ENCODE assay signal across 8 cellular contexts in genomic region chr17:59840329-59840907, GRCh38. TPM values are rescaled to one million over a fixed set of nuclear protein-coding genes. Genes with fewer than 3 reads are reported as not detected.
A peak's percentile ranks its signal among the peaks of the same experiment; 100 is the strongest.
DNase-seq lines count a peak whose midpoint lies in the region; ATAC-seq and TF ChIP-seq lines count a peak whose summit lies in the region.

No MANE protein-coding gene starts in this region.

- peaks cover 55% of the 10 kb centered on the region for H3K36me3 Mint-ChIP-seq in activated naive CD4-positive, alpha-beta T cell treated with anti-CD3 and anti-CD28 coated beads, Interleukin-2, amount 10 ng/mL, durations not matched to agents 7 days and 5 days

- H3K9me3 Mint-ChIP-seq in activated naive CD4-positive, alpha-beta T cell treated with anti-CD3 and anti-CD28 coated beads, Interleukin-2, amount 10 ng/mL, durations not matched to agents 7 days and 5 days, result no peaks in the 10 kb centered on the region

- no peaks in the 10 kb centered on the region for H3K27me3 Mint-ChIP-seq in activated naive CD4-positive, alpha-beta T cell treated with anti-CD3 and anti-CD28 coated beads, Interleukin-2, amount 10 ng/mL, durations not matched to agents 7 days and 5 days

- H3K9me3 ChIP-seq in iPS-20b (ENCODE audit: insufficient read depth, low read depth, low read length) (no peaks in the 10 kb centered on the region), thyroid gland (no peaks in the 10 kb centered on the region)

- peak overlapping the region; percentile 97 for H3K4me3 Mint-ChIP-seq in activated naive CD4-positive, alpha-beta T cell treated with anti-CD3 and anti-CD28 coated beads, Interleukin-2, amount 10 ng/mL, durations not matched to agents 7 days and 5 days

- H3K9ac ChIP-seq in iPS-20b (ENCODE audit: low read depth, low read length), result peak overlapping the region; percentile 98

- TF ChIP-seq POLR2A in thyroid gland (IDR thresholded peaks at IDR 0.05), result peak in 1 of 2 donors; percentile 60

- intact Hi-C loops in thyroid gland (cut with DNase I), result no loop called here

- ATAC-seq in GM18868 (IDR thresholded peaks at IDR 0.05; ENCODE audit: unreplicated experiment), result no peak
- ATAC-seq in HG03025 (IDR thresholded peaks at IDR 0.05; ENCODE audit: low FRiP score, unreplicated experiment), result no peak
- ATAC-seq in HG03460 (IDR thresholded peaks at IDR 0.05; ENCODE audit: unreplicated experiment), result no peak

- CTCF ChIA-PET in activated naive CD4-positive, alpha-beta T cell treated with anti-CD3 and anti-CD28 coated beads, Interleukin-2, amount 10 ng/mL, durations not matched to agents 7 days and 5 days (lab: Charles Lee), result interaction anchor here (1.2 to 4.2 kb wide), 5 partner anchors 14 to 88 kb away, joined by 4 to 21 read pairs (median 5); no protein-coding TSS in a partner anchor

- H3K36me3 ChIP-seq in iPS-20b (ENCODE audit: insufficient read depth, low read depth, low read length) (peaks cover 32% of the 10 kb centered on the region), thyroid gland (peaks cover 0 to 13% of the 10 kb centered on the region in 2 donors)

- WGBS in thyroid gland, 2 donors, result 10 to 13% methylated on average over 3 of the region's 3 CpGs

- peaks cover 8% of the 10 kb centered on the region; the same call in 1 of the 2 replicates for H3K4me1 ChIP-seq in iPS-20b (ENCODE audit: insufficient read depth, low read length)
- peaks cover 30 to 37% of the 10 kb centered on the region in 2 donors for H3K4me1 ChIP-seq in thyroid gland

- DNase-seq in stimulated activated CD4-positive, alpha-beta T cell treated with anti-CD3 and anti-CD28 coated beads, Interleukin-15, amount 100 ng/mL, for 24 hours, result peak; percentile 35
- DNase-seq in stimulated activated CD4-positive, alpha-beta T cell treated with anti-CD3 and anti-CD28 coated beads, Interleukin-2, amount 100 ng/mL, for 48 hours, result no peak
- DNase-seq in activated naive CD4-positive, alpha-beta T cell treated with anti-CD3 and anti-CD28 coated beads, Interleukin-2, amount 10 ng/mL, durations not matched to agents 7 days and 5 days, result no peak
- peak; percentile 37 to 47 for DNase-seq in thyroid gland

- no peak for TF ChIP-seq CTCF in thyroid gland (IDR thresholded peaks at IDR 0.05)

- H3K4me1 Mint-ChIP-seq in activated naive CD4-positive, alpha-beta T cell treated with anti-CD3 and anti-CD28 coated beads, Interleukin-2, amount 10 ng/mL, durations not matched to agents 7 days and 5 days, result peaks cover 53% of the 10 kb centered on the region

- peak overlapping the region; percentile 99 for H3K27ac Mint-ChIP-seq in activated naive CD4-positive, alpha-beta T cell treated with anti-CD3 and anti-CD28 coated beads, Interleukin-2, amount 10 ng/mL, durations not matched to agents 7 days and 5 days

- H3K4me3 ChIP-seq in iPS-20b (ENCODE audit: low read length) (peak overlapping the region; percentile 91), thyroid gland (replicated peaks in 1 of 3) (peak overlapping the region in 2 of 3 donors; percentile 35 to 47)

- H3K27ac ChIP-seq in iPS-20b (ENCODE audit: low read length), result peak overlapping the region; percentile 84
- H3K27ac ChIP-seq in thyroid gland, result peak overlapping the region; percentile 93 to 98 (median 97)

- H3K27me3 ChIP-seq in iPS-20b (ENCODE audit: insufficient read depth, low read length) (no peaks in the 10 kb centered on the region), thyroid gland (no peaks in the 10 kb centered on the region)

RNA-seq across cellular contexts. Expression of gene TUBD1, which starts 52.3 kb away (rescaled TPM):
- 10 to 100 TPM; 11.2 to 28.4 (median 17.9) TPM for total RNA-seq in thyroid gland

RNA-seq across cellular contexts. Expression of gene RPS6KB1, which starts 52.5 kb away (rescaled TPM):
- total RNA-seq in thyroid gland, result 100 to 1,000 TPM in 1 of 4 donors, 10 to 100 TPM in 3; 40.0 to 200 (median 55.7) TPM

Comparison
In these comparisons a context has a peak if more than half of its experiments do, and no peak if none do; other contexts are left out.
1. DNase-seq: peak in stimulated activated CD4-positive, alpha-beta T cell treated with anti-CD3 and anti-CD28 coated beads, Interleukin-15, amount 100 ng/mL, for 24 hours (single experiment) and thyroid gland (2 of 2); none in stimulated activated CD4-positive, alpha-beta T cell treated with anti-CD3 and anti-CD28 coated beads, Interleukin-2, amount 100 ng/mL, for 48 hours (0 of 2) and activated naive CD4-positive, alpha-beta T cell treated with anti-CD3 and anti-CD28 coated beads, Interleukin-2, amount 10 ng/mL, durations not matched to agents 7 days and 5 days (single experiment).